ENCODE assay signal across 28 cellular contexts in the genomic region with DNA sequence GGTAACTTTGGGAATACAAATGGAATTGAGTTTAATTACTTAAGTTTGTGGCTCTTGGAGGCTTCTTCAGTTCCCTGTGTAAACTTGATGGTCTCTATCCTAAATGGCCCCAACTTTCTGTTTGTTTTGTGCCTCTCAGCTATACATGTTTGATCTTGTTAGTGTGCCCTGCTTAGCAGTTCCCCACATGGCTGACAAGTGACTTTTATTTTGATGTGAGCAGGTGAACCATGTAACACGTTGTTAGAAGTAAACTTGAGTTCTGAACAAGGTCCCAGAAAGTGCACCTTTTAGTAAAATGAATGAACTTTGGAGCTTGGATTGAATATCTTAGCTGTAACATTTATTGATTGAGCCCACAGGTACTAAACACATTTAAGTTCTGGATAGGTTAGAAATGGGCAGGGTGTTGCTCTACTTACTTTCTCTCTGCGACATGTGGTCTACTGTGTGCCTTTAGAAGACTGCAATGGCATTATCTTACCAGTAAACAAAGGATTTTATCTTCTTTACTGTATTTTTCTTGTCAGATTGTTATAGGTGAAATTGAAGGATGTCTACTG.
"Had no signal": no experiment of that assay in that cellular context is flagged by ENCODE, and none has a peak within 500 bp of the region (broad histone marks: within the 10 kb centered on the region; RNA-seq: fewer than 3 reads in every experiment).

No MANE protein-coding gene starts in this region.

- H3K4me3 ChIP-seq: body of pancreas, heart left ventricle, pancreas, psoas muscle, stomach, vagina had no signal

- H3K27me3 Mint-ChIP-seq: activated CD4-positive, alpha-beta T cell treated with anti-CD3 and anti-CD28 coated beads, Interleukin-2, amount 10 ng/mL, durations not matched to agents 7 days and 5 days; activated CD8-positive, alpha-beta T cell treated with anti-CD3 and anti-CD28 coated beads for 36 hours; central memory CD8-positive, alpha-beta T cell; effector memory CD8-positive, alpha-beta T cell; type B pancreatic cell had no signal

- H3K9me3 Mint-ChIP-seq: activated CD4-positive, alpha-beta T cell treated with anti-CD3 and anti-CD28 coated beads, Interleukin-2, amount 10 ng/mL, durations not matched to agents 7 days and 5 days; activated CD8-positive, alpha-beta T cell treated with anti-CD3 and anti-CD28 coated beads for 36 hours; activated naive CD4-positive, alpha-beta T cell treated with anti-CD3 and anti-CD28 coated beads for 36 hours; activated T-helper 2 cell treated with anti-CD3 and anti-CD28 coated beads, Interferon-gamma antibody, Interleukin-2, Interleukin-4, amounts not matched to agents 10 μg/mL and 5 μg/mL and 100 μg/mL, durations not matched to agents 14 hours and 24 hours and 36 hours; central memory CD8-positive, alpha-beta T cell; effector memory CD8-positive, alpha-beta T cell; nephron progenitor cell; type B pancreatic cell had no signal

- H3K27me3 ChIP-seq: body of pancreas, heart left ventricle, pancreas, stomach, vagina had no signal

- FAIRE-seq: colon, islet of Langerhans, pancreas, TTC549 had no signal

- H3K27ac Mint-ChIP-seq: activated CD4-positive, alpha-beta T cell treated with anti-CD3 and anti-CD28 coated beads, Interleukin-2, amount 10 ng/mL, durations not matched to agents 7 days and 5 days; activated CD8-positive, alpha-beta T cell treated with anti-CD3 and anti-CD28 coated beads for 36 hours; activated naive CD4-positive, alpha-beta T cell treated with anti-CD3 and anti-CD28 coated beads for 36 hours; activated T-helper 2 cell treated with anti-CD3 and anti-CD28 coated beads, Interferon-gamma antibody, Interleukin-2, Interleukin-4, amounts not matched to agents 10 μg/mL and 5 μg/mL and 100 μg/mL, durations not matched to agents 14 hours and 24 hours and 36 hours; nephron progenitor cell; type B pancreatic cell had no signal

- ATAC-seq: activated CD8-positive, alpha-beta T cell treated with anti-CD3 and anti-CD28 coated beads for 36 hours; body of pancreas; effector memory CD8-positive, alpha-beta T cell; heart left ventricle; left cardiac atrium; pancreas; psoas muscle; right cardiac atrium had no signal

- H3K9me3 ChIP-seq: body of pancreas, heart left ventricle, pancreas, psoas muscle, stomach, vagina had no signal

- H3K27ac ChIP-seq: body of pancreas, epithelial cell of prostate, heart left ventricle, pancreas, psoas muscle, stomach, vagina, WERI-Rb-1 had no signal

- DNase-seq: activated CD4-positive, alpha-beta T cell treated with anti-CD3 and anti-CD28 coated beads, Interleukin-2, amount 10 ng/mL, durations not matched to agents 7 days and 5 days; activated CD4-positive, CD25-positive, alpha-beta regulatory T cell treated with anti-CD3 and anti-CD28 coated beads, Interleukin-2, amount 50 U/mL, for 72 hours; activated CD8-positive, alpha-beta T cell treated with anti-CD3 and anti-CD28 coated beads for 36 hours; activated naive CD4-positive, alpha-beta T cell treated with anti-CD3 and anti-CD28 coated beads for 36 hours; activated T-cell treated with anti-CD3 and anti-CD28 coated beads, Interleukin-2, amount 50 U/mL, for 1 hour; anterior cingulate cortex; body of pancreas; effector memory CD8-positive, alpha-beta T cell; heart left ventricle; left cardiac atrium; midbrain; nephron progenitor cell; pancreas; psoas muscle; right cardiac atrium; stimulated activated CD4-positive, alpha-beta T cell treated with anti-CD3 and anti-CD28 coated beads, Interleukin-12 subunit alpha, Interleukin-12 subunit beta, amount 100 ng/mL, for 4 hours; stimulated activated CD4-positive, alpha-beta T cell treated with anti-CD3 and anti-CD28 coated beads, Interleukin-1b, Interleukin-23, amount 100 ng/mL, for 48 hours; stomach; T-helper 1 cell; WERI-Rb-1 had no signal

- H3K4me3 Mint-ChIP-seq: activated CD4-positive, alpha-beta T cell treated with anti-CD3 and anti-CD28 coated beads, Interleukin-2, amount 10 ng/mL, durations not matched to agents 7 days and 5 days; activated CD8-positive, alpha-beta T cell treated with anti-CD3 and anti-CD28 coated beads for 36 hours; activated naive CD4-positive, alpha-beta T cell treated with anti-CD3 and anti-CD28 coated beads for 36 hours; central memory CD8-positive, alpha-beta T cell; effector memory CD8-positive, alpha-beta T cell; nephron progenitor cell; type B pancreatic cell had no signal
